ENCODE assay signal across 1 cellular context in genomic region chr17:39687546-39688474, GRCh38.
TF ChIP-seq lines count a peak whose summit lies in the region.

TSS of gene PGAP3 (minus strand) at chr17:39688057. CDS start at chr17:39688014, 43 bp downstream.

TF ChIP-seq in K562, 482 proteins besides CTCF, POLR2A, EP300 and RAD21 (continued from another document and continues in another):
- TF ChIP-seq ZNF592 (IDR thresholded peaks at IDR 0.05): peak; percentile 5; the same call in 1 of the 2 replicates
- no peak for TF ChIP-seq BRF2 (IDR thresholded peaks at IDR 0.05; ENCODE audit: borderline replicate concordance, insufficient read depth, insufficient read length)
- no peak for TF ChIP-seq MAFF (IDR thresholded peaks at IDR 0.05; ENCODE audit: low read length)
- no peak for TF ChIP-seq ZNF23 (CRISPR knock-in tag; IDR thresholded peaks at IDR 0.05)
- 0 out of 2 replicates have a peak, but pooled peaks have one; percentile 36 for TF ChIP-seq JUN (IDR thresholded peaks at IDR 0.05; ENCODE audit: borderline replicate concordance, low read depth, low read length)
- no peak for TF ChIP-seq JUN (CRISPR knock-in tag; IDR thresholded peaks at IDR 0.05; ENCODE audit: borderline replicate concordance)
- peak; percentile 57 for TF ChIP-seq FOSL1 (tag; conservative IDR thresholded peaks at IDR 0.05)
- TF ChIP-seq PRDM10 (IDR thresholded peaks at IDR 0.05; ENCODE audit: partially characterized antibody): peak; percentile 35
- 0 out of 4 replicates have a peak, but pooled peaks of 1 of the 2 experiments have one; percentile 5 for TF ChIP-seq MLLT1 (IDR thresholded peaks at IDR 0.05)
- no peak for TF ChIP-seq ZBTB33 (CRISPR knock-in tag; IDR thresholded peaks at IDR 0.05)
- TF ChIP-seq HCFC1 (IDR thresholded peaks at IDR 0.05; ENCODE audit: low read depth, low read length): peak; percentile 78
- TF ChIP-seq AFF4 (CRISPR knock-in tag; IDR thresholded peaks at IDR 0.05): no peak
- no peak for TF ChIP-seq KLF10 (CRISPR knock-in tag; IDR thresholded peaks at IDR 0.05)
- peak; percentile 40; the same call in 1 of the 2 replicates for TF ChIP-seq TFAP4 (CRISPR knock-in tag; IDR thresholded peaks at IDR 0.05; ENCODE audit: borderline replicate concordance)
- TF ChIP-seq ZBTB9 (CRISPR knock-in tag; IDR thresholded peaks at IDR 0.05): no peak
- TF ChIP-seq ZBTB8A (IDR thresholded peaks at IDR 0.05; ENCODE audit: partially characterized antibody): no peak
- 0 out of 2 replicates have a peak, but pooled peaks have one; percentile 29 for TF ChIP-seq TOE1 (IDR thresholded peaks at IDR 0.05; ENCODE audit: borderline replicate concordance)
- no peak for TF ChIP-seq TOE1 (CRISPR knock-in tag; IDR thresholded peaks at IDR 0.05; ENCODE audit: borderline replicate concordance, low read depth)
- TF ChIP-seq HMBOX1 (IDR thresholded peaks at IDR 0.05): no peak
- no peak; the same call in none of the 2 replicates for TF ChIP-seq ETV5 (CRISPR knock-in tag; IDR thresholded peaks at IDR 0.05; ENCODE audit: low read depth)
- no peak for TF ChIP-seq HDAC8 (tag; IDR thresholded peaks at IDR 0.05)
- TF ChIP-seq FOXM1 (IDR thresholded peaks at IDR 0.05; ENCODE audit: low read depth): no peak
- TF ChIP-seq FOXM1 (CRISPR knock-in tag; IDR thresholded peaks at IDR 0.05; ENCODE audit: low read depth): no peak
- TF ChIP-seq GATA2 (CRISPR knock-in tag; IDR thresholded peaks at IDR 0.05): no peak
- peak; percentile 58; the same call in 1 of the 2 replicates for TF ChIP-seq MTA3 (IDR thresholded peaks at IDR 0.05; ENCODE audit: borderline replicate concordance)
- no peak for TF ChIP-seq ZNF174 (CRISPR knock-in tag; IDR thresholded peaks at IDR 0.05)
- TF ChIP-seq KAT8 (IDR thresholded peaks at IDR 0.05; ENCODE audit: low read depth): no peak
- no peak for TF ChIP-seq FOXA3 (CRISPR knock-in tag; conservative IDR thresholded peaks at IDR 0.05 in 1 of 2, IDR thresholded peaks at IDR 0.05 in 1 of 2)
- TF ChIP-seq CSDE1 (IDR thresholded peaks at IDR 0.05): no peak
